ENCODE assay signal across 11 cellular contexts in genomic region chr1:44723064-44723463, GRCh38. TPM values are rescaled to one million over a fixed set of nuclear protein-coding genes. Genes with fewer than 3 reads are reported as not detected.
DNase-seq lines count a peak whose midpoint lies in the region; ATAC-seq, FAIRE-seq and TF ChIP-seq lines count a peak whose summit lies in the region.
"Had no signal": no experiment of that assay in that cellular context is flagged by ENCODE, and none has a peak within 500 bp of the region (broad histone marks: within the 10 kb centered on the region; RNA-seq: fewer than 3 reads in every experiment).

No MANE protein-coding gene starts in this region.

- peak overlapping the region; percentile 74; the same call in 1 of the 2 replicates for H3K27ac ChIP-seq in BLaER1
- no peak overlapping the region for H3K27ac ChIP-seq in H1 (ENCODE audit: low read depth, low read length)
- H3K27ac ChIP-seq in Peyer's patch, result peak overlapping the region in 2 of 4 donors; percentile 35 to 71
- H3K27ac ChIP-seq: brain microvascular endothelial cell had no signal

- ATAC-seq in GM21526 (IDR thresholded peaks at IDR 0.05; ENCODE audit: low FRiP score, unreplicated experiment), result no peak

- POLR2A ChIA-PET in H1 (lab: Charles Lee; ENCODE audit: partially characterized antibody), result interaction anchor here (0.7 to 22.5 kb wide), 6 partner anchors 10 to 173 kb away, joined by 3 to 428 read pairs (median 77); partner anchors contain the start of genes BEST4, KIF2C, RNU5D-1 and RPS8

- peak overlapping the region; percentile 85 for H3K4me3 Mint-ChIP-seq in T-helper 2 cell treated with Interferon-gamma antibody and Interleukin-4, amounts not matched to agents 5 μg/mL and 100 μg/mL, for 36 hours

- no peaks in the 10 kb centered on the region for H3K27me3 Mint-ChIP-seq in T-helper 2 cell treated with Interferon-gamma antibody and Interleukin-4, amounts not matched to agents 5 μg/mL and 100 μg/mL, for 36 hours (ENCODE audit: low read depth)

- no peak for TF ChIP-seq EP300 in H1 (IDR thresholded peaks at IDR 0.05; ENCODE audit: borderline replicate concordance in 1 of 2, low read depth in 2 of 2, low read length in 2 of 2)

- H3K27me3 ChIP-seq in BLaER1, result no peaks in the 10 kb centered on the region
- H3K27me3 ChIP-seq in H1 (replicated peaks in 1 of 4; ENCODE audit: control insufficient read depth in 3 of 4, extremely low read depth in 1 of 4, insufficient read depth in 3 of 4, low read length in 3 of 4), result no peaks in the 10 kb centered on the region
- H3K27me3 ChIP-seq in Peyer's patch, result no peaks in the 10 kb centered on the region
- H3K27me3 ChIP-seq: brain microvascular endothelial cell had no signal

- H3K4me3 ChIP-seq in BLaER1, result 0 out of 2 replicates have a peak overlapping the region, but pooled peaks have one; percentile 33
- H3K4me3 ChIP-seq in H1 (ENCODE audit: extremely low read depth in 1 of 4, insufficient read depth in 2 of 4, low read depth in 3 of 4, low read length in 4 of 4), result no peak overlapping the region
- no peak overlapping the region for H3K4me3 ChIP-seq in Peyer's patch

- H4K8ac ChIP-seq in H1 (ENCODE audit: extremely low read depth, insufficient read depth, low read length), result no peak overlapping the region; the same call in 1 of the 2 replicates

- no peak for TF ChIP-seq CTCF in H1 (IDR thresholded peaks at IDR 0.05; ENCODE audit: control extremely low read depth in 1 of 3, insufficient read depth in 1 of 3, low read depth in 1 of 3, low read length in 3 of 3)
- no peak for TF ChIP-seq CTCF in Peyer's patch (IDR thresholded peaks at IDR 0.05)

- no peak overlapping the region for H4K91ac ChIP-seq in H1 (replicated peaks; ENCODE audit: insufficient read length, low read length)

- TF ChIP-seq RAD21 in H1 (IDR thresholded peaks at IDR 0.05 in 1 of 2, conservative IDR thresholded peaks at IDR 0.05 in 1 of 2; ENCODE audit: low read depth in 2 of 2, low read length in 2 of 2), result no peak

- no peak overlapping the region for H2BK15ac ChIP-seq in H1 (ENCODE audit: low read length)

- FAIRE-seq in H1 (lab: Jason Lieb, UNC), result no peak

- CTCF ChIA-PET in H1 (lab: Charles Lee; ENCODE audit: partially characterized antibody), result interaction anchor here (0.8 to 1.4 kb wide), 5 partner anchors 9 to 100 kb away, joined by 3 to 4 read pairs (median 3); partner anchors contain the start of gene BTBD19

- TF ChIP-seq POLR2A in H1 (IDR thresholded peaks at IDR 0.05; ENCODE audit: control extremely low read depth in 1 of 2, low read depth in 2 of 2, low read length in 2 of 2), result no peak
- no peak for TF ChIP-seq POLR2A in Peyer's patch (IDR thresholded peaks at IDR 0.05)

- H3K9ac ChIP-seq in BLaER1, result peak overlapping the region; percentile 64; the same call in 1 of the 2 replicates
- no peak overlapping the region for H3K9ac ChIP-seq in H1 (replicated peaks in 1 of 4; ENCODE audit: extremely low read depth in 1 of 4, low read depth in 3 of 4, low read length in 3 of 4)

- H3K36me3 ChIP-seq in BLaER1 (no peaks in the 10 kb centered on the region), H1 (ENCODE audit: control insufficient read depth in 2 of 4, insufficient read depth in 4 of 4, low read length in 3 of 4) (no peaks in the 10 kb centered on the region), Peyer's patch (no peaks in the 10 kb centered on the region)
- H3K36me3 ChIP-seq: brain microvascular endothelial cell had no signal

- H3K4me1 ChIP-seq in BLaER1, result peaks cover 55% of the 10 kb centered on the region
- H3K4me1 ChIP-seq in H1 (replicated peaks in 1 of 4; ENCODE audit: control insufficient read depth in 3 of 4, insufficient read depth in 4 of 4, low read length in 3 of 4), result peaks cover 0 to 1% (median 0%) of the 10 kb centered on the region in 4 experiments; a peak in 3 of 7 replicates
- peaks cover 0 to 12% (median 6%) of the 10 kb centered on the region in 4 donors for H3K4me1 ChIP-seq in Peyer's patch

- DNase-seq in GM19238 (ENCODE audit: insufficient read length, low spot score), result peak; percentile 23
- DNase-seq in T-helper 2 cell treated with Interferon-gamma antibody and Interleukin-4, amounts not matched to agents 5 μg/mL and 100 μg/mL, for 36 hours (ENCODE audit: low spot score), result no peak
- DNase-seq in H1 (ENCODE audit: low read depth in 1 of 2, low spot score in 2 of 2), result no peak
- DNase-seq in Peyer's patch, result no peak
- DNase-seq in NCI-H2081 treated with DMSO at 0.1 percent for 48 hours (lab: John Stamatoyannopoulos, UW), result no peak
- no peak for DNase-seq in cerebellum (ENCODE audit: low spot score)
- DNase-seq: brain microvascular endothelial cell had no signal

- H3K4me2 ChIP-seq in BLaER1 (peak overlapping the region; percentile 71), H1 (ENCODE audit: insufficient read depth in 1 of 2, low read depth in 2 of 2, low read length in 2 of 2) (no peak overlapping the region)

- H3K79me2 ChIP-seq in H1 (ENCODE audit: control insufficient read depth in 1 of 2, insufficient read depth in 2 of 2, low read length in 2 of 2), result no peaks in the 10 kb centered on the region

- no peak overlapping the region for H3K4ac ChIP-seq in H1 (replicated peaks; ENCODE audit: insufficient read length, low read depth, low read length)

- H3K36me3 Mint-ChIP-seq in T-helper 2 cell treated with Interferon-gamma antibody and Interleukin-4, amounts not matched to agents 5 μg/mL and 100 μg/mL, for 36 hours (ENCODE audit: low read depth), result peaks cover 13% of the 10 kb centered on the region

- H3K27ac Mint-ChIP-seq in T-helper 2 cell treated with Interferon-gamma antibody and Interleukin-4, amounts not matched to agents 5 μg/mL and 100 μg/mL, for 36 hours, result peak overlapping the region; percentile 95

- no peaks in the 10 kb centered on the region for H3K9me3 Mint-ChIP-seq in T-helper 2 cell treated with Interferon-gamma antibody and Interleukin-4, amounts not matched to agents 5 μg/mL and 100 μg/mL, for 36 hours

- H4K5ac ChIP-seq in H1 (ENCODE audit: insufficient read length, low read depth, low read length), result no peak overlapping the region

- no peak overlapping the region for H3K56ac ChIP-seq in H1 (replicated peaks; ENCODE audit: insufficient read length, low read depth, low read length)

- H2BK5ac ChIP-seq in H1 (ENCODE audit: low read depth, low read length), result no peak overlapping the region

- H3K23me2 ChIP-seq in H1 (ENCODE audit: low read depth, low read length), result no peaks in the 10 kb centered on the region

- no peak overlapping the region for H2AK5ac ChIP-seq in H1 (ENCODE audit: low read depth, low read length)

- H3K9me3 ChIP-seq in BLaER1, result 0 out of 2 replicates have a peak, but pooled peaks cover 4% of the 10 kb centered on the region
- H3K9me3 ChIP-seq in H1 (ENCODE audit: insufficient read depth in 2 of 2, low read depth in 1 of 2, low read length in 1 of 2), result no peaks in the 10 kb centered on the region
- no peaks in the 10 kb centered on the region for H3K9me3 ChIP-seq in Peyer's patch

- H3K14ac ChIP-seq in H1 (ENCODE audit: insufficient read length), result no peak overlapping the region

- 95% methylated on average over 9 of the region's 9 CpGs; no CpG with 5 or more reads in 1 of the 2 experiments for WGBS in H1 (ENCODE audit: extremely low coverage in 1 of 2, insufficient coverage in 1 of 2, insufficient read length in 1 of 2, insufficient replicate concordance in 2 of 2, low coverage in 1 of 2, low lambda C conversion rate in 2 of 2, missing lambda C conversion rate in 1 of 2), 2 experiments

- H3K23ac ChIP-seq in H1 (ENCODE audit: insufficient read length), result no peak overlapping the region

- peak overlapping the region; percentile 40; the same call in 1 of the 2 replicates for H2BK12ac ChIP-seq in H1 (ENCODE audit: low read depth, low read length)

- no peak overlapping the region for H2BK120ac ChIP-seq in H1 (replicated peaks; ENCODE audit: low read depth, low read length)

- peaks cover 58% of the 10 kb centered on the region for H3K4me1 Mint-ChIP-seq in T-helper 2 cell treated with Interferon-gamma antibody and Interleukin-4, amounts not matched to agents 5 μg/mL and 100 μg/mL, for 36 hours (ENCODE audit: low read depth)

- no peaks in the 10 kb centered on the region for H4K20me1 ChIP-seq in BLaER1
- H4K20me1 ChIP-seq in H1 (replicated peaks in 1 of 2; ENCODE audit: control insufficient read depth in 1 of 2, insufficient read depth in 2 of 2, low read length in 2 of 2), result no peaks in the 10 kb centered on the region

- no peak overlapping the region for H3K18ac ChIP-seq in H1 (ENCODE audit: extremely low read depth, low read length)

- no peaks in the 10 kb centered on the region for H3K79me1 ChIP-seq in H1 (ENCODE audit: low read depth, low read length)

- H2AFZ ChIP-seq in H1 (ENCODE audit: low read length), result no peak overlapping the region; the same call in 1 of the 2 replicates

- H2BK20ac ChIP-seq in H1 (ENCODE audit: low read length), result no peak overlapping the region

RNA-seq across cellular contexts. Expression of gene RNU5D-1, which starts 7.9 kb away (rescaled TPM):
- 17.4 TPM in 1 of 2 replicates, not detected in the other for total RNA-seq in H1 (2021; fragmentation: NEBNext Ultra II Directional; extraction: Animal tissue kit (Norgen Biotek cat#: 25700))
- polyA plus RNA-seq in H1 (2011; rRNA removed), result under 0.01 TPM in 1 of 2 replicates, not detected in the other
- not detected for polyA plus RNA-seq in H1 (2011; cell fraction: cytosol; rRNA removed)
- not detected for polyA plus RNA-seq in H1 (2011; cell fraction: nucleus; rRNA removed)
- polyA plus RNA-seq in H1 (2012, experiment 1 of 2), result not detected in 4 replicates
- not detected for polyA plus RNA-seq in H1 (2012, experiment 2 of 2)
- polyA plus RNA-seq in H1 (2013, experiment 1 of 2), result not detected
- not detected for polyA plus RNA-seq in H1 (2013, experiment 2 of 2)
- polyA minus RNA-seq in H1 (2011; rRNA and poly(A)+ RNA removed), result under 0.01 TPM in 2 replicates
- 360 TPM for polyA minus RNA-seq in H1 (2011; cell fraction: cytosol; rRNA and poly(A)+ RNA removed)
- under 0.01 TPM for polyA minus RNA-seq in H1 (2011; cell fraction: nucleus; rRNA and poly(A)+ RNA removed)
- not detected for total RNA-seq in Peyer's patch
- not detected for total RNA-seq in cerebellum
- total RNA-seq: fibroblast of lung, myocyte had no signal
- polyA plus RNA-seq: fibroblast of lung had no signal

RNA-seq across cellular contexts. Expression of gene KIF2C, which starts 16.6 kb away (rescaled TPM):
- total RNA-seq in H1 (2021; fragmentation: NEBNext Ultra II Directional; extraction: Animal tissue kit (Norgen Biotek cat#: 25700)), result 66.4 and 68.1 TPM in 2 replicates
- polyA plus RNA-seq in H1 (2011; rRNA removed), result 36.7 and 41.8 TPM in 2 replicates
- polyA plus RNA-seq in H1 (2011; cell fraction: cytosol; rRNA removed), result 57.4 TPM
- polyA plus RNA-seq in H1 (2011; cell fraction: nucleus; rRNA removed), result 56.1 TPM
- polyA plus RNA-seq in H1 (2012, experiment 1 of 2), result 52.0 to 56.6 TPM (median 53.3 TPM) in 4 replicates
- 17.3 TPM for polyA plus RNA-seq in H1 (2012, experiment 2 of 2)
- polyA plus RNA-seq in H1 (2013, experiment 1 of 2), result 52.4 TPM
- 49.1 TPM for polyA plus RNA-seq in H1 (2013, experiment 2 of 2)
- polyA minus RNA-seq in H1 (2011; rRNA and poly(A)+ RNA removed), result 72.0 and 73.1 TPM in 2 replicates
- polyA minus RNA-seq in H1 (2011; cell fraction: cytosol; rRNA and poly(A)+ RNA removed), result 35.7 TPM
- 28.7 TPM for polyA minus RNA-seq in H1 (2011; cell fraction: nucleus; rRNA and poly(A)+ RNA removed)
- total RNA-seq in Peyer's patch (1 to 10 TPM; 2.5 to 8.3 (median 3.5) TPM), cerebellum (9.4 TPM)

RNA-seq across cellular contexts. Expression of gene ARMH1, which starts 48.5 kb away (rescaled TPM):
- 0.63 and 0.82 TPM in 2 replicates for total RNA-seq in H1 (2021; fragmentation: NEBNext Ultra II Directional; extraction: Animal tissue kit (Norgen Biotek cat#: 25700))
- polyA plus RNA-seq in H1 (2011; rRNA removed), result 0.85 and 3.3 TPM in 2 replicates
- polyA plus RNA-seq in H1 (2011; cell fraction: cytosol; rRNA removed), result 1.7 TPM
- 10.3 TPM for polyA plus RNA-seq in H1 (2011; cell fraction: nucleus; rRNA removed)
- polyA plus RNA-seq in H1 (2012, experiment 1 of 2), result 1.6 to 1.7 TPM (median 1.7 TPM) in 4 replicates
- polyA plus RNA-seq in H1 (2012, experiment 2 of 2), result 0.87 TPM
- 0.65 TPM for polyA plus RNA-seq in H1 (2013, experiment 1 of 2)
- polyA plus RNA-seq in H1 (2013, experiment 2 of 2), result 0.81 TPM
- polyA minus RNA-seq in H1 (2011; rRNA and poly(A)+ RNA removed), result 0.41 and 1.2 TPM in 2 replicates
- 2.7 TPM for polyA minus RNA-seq in H1 (2011; cell fraction: cytosol; rRNA and poly(A)+ RNA removed)
- polyA minus RNA-seq in H1 (2011; cell fraction: nucleus; rRNA and poly(A)+ RNA removed), result 1.7 TPM
- total RNA-seq in Peyer's patch (1 to 10 TPM; 3.7 to 7.7 (median 4.8) TPM), cerebellum (5.2 TPM)

RNA-seq across cellular contexts. Expression of gene TMEM53, which starts 48.8 kb away (rescaled TPM):
- 6.7 and 9.5 TPM in 2 replicates for total RNA-seq in H1 (2021; fragmentation: NEBNext Ultra II Directional; extraction: Animal tissue kit (Norgen Biotek cat#: 25700))
- 27.9 and 38.9 TPM in 2 replicates for polyA plus RNA-seq in H1 (2011; rRNA removed)
- 16.2 TPM for polyA plus RNA-seq in H1 (2011; cell fraction: cytosol; rRNA removed)
- 13.8 TPM for polyA plus RNA-seq in H1 (2011; cell fraction: nucleus; rRNA removed)
- 7.9 to 14.5 TPM (median 11.6 TPM) in 4 replicates for polyA plus RNA-seq in H1 (2012, experiment 1 of 2)
- polyA plus RNA-seq in H1 (2012, experiment 2 of 2), result 10.1 TPM
- polyA plus RNA-seq in H1 (2013, experiment 1 of 2), result 9.7 TPM
- 10.5 TPM for polyA plus RNA-seq in H1 (2013, experiment 2 of 2)
- polyA minus RNA-seq in H1 (2011; rRNA and poly(A)+ RNA removed), result 10.7 and 11.6 TPM in 2 replicates
- 8.9 TPM for polyA minus RNA-seq in H1 (2011; cell fraction: cytosol; rRNA and poly(A)+ RNA removed)
- polyA minus RNA-seq in H1 (2011; cell fraction: nucleus; rRNA and poly(A)+ RNA removed), result 5.7 TPM
- 10 to 100 TPM in 3 of 4 donors, not detected in 1; 23.1 to 30.8 (median 26.5) TPM for total RNA-seq in Peyer's patch
- 4.7 TPM for total RNA-seq in cerebellum

RNA-seq across cellular contexts. Expression of gene RPS8, which starts 52.3 kb away (rescaled TPM):
- total RNA-seq in H1 (2021; fragmentation: NEBNext Ultra II Directional; extraction: Animal tissue kit (Norgen Biotek cat#: 25700)), result 2,387 and 2,407 TPM in 2 replicates
- polyA plus RNA-seq in H1 (2011; rRNA removed), result 2,239 and 2,261 TPM in 2 replicates
- polyA plus RNA-seq in H1 (2011; cell fraction: cytosol; rRNA removed), result 3,193 TPM
- 1,937 TPM for polyA plus RNA-seq in H1 (2011; cell fraction: nucleus; rRNA removed)
- polyA plus RNA-seq in H1 (2012, experiment 1 of 2), result 2,656 to 3,207 TPM (median 2,890 TPM) in 4 replicates
- polyA plus RNA-seq in H1 (2012, experiment 2 of 2), result 2,335 TPM
- polyA plus RNA-seq in H1 (2013, experiment 1 of 2), result 6,208 TPM
- 6,380 TPM for polyA plus RNA-seq in H1 (2013, experiment 2 of 2)
- 576 and 640 TPM in 2 replicates for polyA minus RNA-seq in H1 (2011; rRNA and poly(A)+ RNA removed)
- 767 TPM for polyA minus RNA-seq in H1 (2011; cell fraction: cytosol; rRNA and poly(A)+ RNA removed)
- polyA minus RNA-seq in H1 (2011; cell fraction: nucleus; rRNA and poly(A)+ RNA removed), result 598 TPM
- total RNA-seq in Peyer's patch, result 1,000 to 10,000 TPM in 1 of 4 donors, 100 to 1,000 TPM in 3; 456 to 1,875 (median 819) TPM
- 658 TPM for total RNA-seq in cerebellum
